ENCODE assay signal across 21 cellular contexts in the genomic region with DNA sequence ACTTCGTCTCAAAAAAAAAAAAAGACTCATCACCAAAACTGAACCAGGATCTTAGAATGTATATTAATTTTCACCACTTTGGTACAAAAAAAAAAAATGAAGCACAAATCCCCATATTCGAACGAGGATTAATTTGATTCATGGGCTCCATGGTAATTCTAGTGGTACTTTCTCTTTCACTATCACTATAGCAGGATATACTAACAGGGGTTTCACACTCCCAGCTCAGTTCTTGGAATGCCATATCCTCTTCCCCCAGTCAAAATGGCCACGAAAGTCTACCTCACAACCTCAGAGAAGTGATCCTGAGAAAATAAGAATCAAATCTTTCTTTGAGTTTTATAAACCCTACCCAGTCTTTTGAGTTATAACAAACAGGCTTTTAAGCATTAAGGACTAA.
"Had no signal": no experiment of that assay in that cellular context is flagged by ENCODE, and none has a peak within 500 bp of the region (broad histone marks: within the 10 kb centered on the region; RNA-seq: fewer than 3 reads in every experiment).

No MANE protein-coding gene starts in this region.

- H3K27me3 Mint-ChIP-seq: naive thymus-derived CD4-positive, alpha-beta T cell; progenitor cell of endocrine pancreas had no signal

- H3K27me3 ChIP-seq: heart right ventricle, pancreas, stomach, transverse colon had no signal

- H3K27ac ChIP-seq: coronary artery, heart right ventricle, pancreas, stomach, thoracic aorta, transverse colon had no signal

- H3K4me3 ChIP-seq: coronary artery, heart right ventricle, pancreas, stomach, thoracic aorta, transverse colon had no signal

- H3K4me3 Mint-ChIP-seq: naive thymus-derived CD4-positive, alpha-beta T cell; neural crest cell had no signal

- H3K9me3 Mint-ChIP-seq: naive thymus-derived CD4-positive, alpha-beta T cell; neural crest cell had no signal

- ATAC-seq: esophagus mucosa; heart right ventricle; left lobe of liver; naive thymus-derived CD4-positive, alpha-beta T cell; pancreas; right cardiac atrium had no signal

- H3K4me1 Mint-ChIP-seq: neural crest cell had no signal

- DNase-seq: effector CD4-positive, alpha-beta T cell; heart right ventricle; hypothalamus; islet precursor cell; mammary epithelial cell; naive thymus-derived CD4-positive, alpha-beta T cell; nucleus accumbens; pancreas; right cardiac atrium; small intestine; stimulated activated CD4-positive, alpha-beta T cell treated with anti-CD3 and anti-CD28 coated beads, Interleukin-12 subunit alpha, Interleukin-12 subunit beta, amount 100 ng/mL, for 4 hours; stimulated activated naive CD4-positive, alpha-beta T cell; stomach; substantia nigra; transverse colon had no signal

- H3K9me3 ChIP-seq: heart right ventricle, pancreas, stomach, thoracic aorta, transverse colon had no signal

- H3K4me1 ChIP-seq: pancreas, stomach, transverse colon had no signal

- H3K36me3 ChIP-seq: heart right ventricle, pancreas, thoracic aorta, transverse colon had no signal

- H3K27ac Mint-ChIP-seq: progenitor cell of endocrine pancreas had no signal
